8 cellular contexts compared by ENCODE assay signal in genomic region chr7:98210513-98211220, GRCh38. TPM values are rescaled to one million over a fixed set of nuclear protein-coding genes. Genes with fewer than 3 reads are reported as not detected.
DNase-seq lines count a peak whose midpoint lies in the region; ATAC-seq, FAIRE-seq and TF ChIP-seq lines count a peak whose summit lies in the region.

No MANE protein-coding gene starts in this region.

- H3K27me3 ChIP-seq in gastrocnemius medialis: peaks cover 6 to 13% (median 11%) of the 10 kb centered on the region in 3 donors
- H3K27me3 ChIP-seq in HAP-1 (ENCODE audit: low read depth): no peaks in the 10 kb centered on the region

- H3K36me3 ChIP-seq in gastrocnemius medialis (peaks cover 0 to 18% of the 10 kb centered on the region in 2 donors), HAP-1 (replicated peaks) (peaks cover 3% of the 10 kb centered on the region; the same call in 1 of the 2 replicates)

- no peak for FAIRE-seq in frontal cortex (lab: Jason Lieb, UNC)

- no peaks in the 10 kb centered on the region for H3K9me3 ChIP-seq in gastrocnemius medialis
- H3K9me3 ChIP-seq in HAP-1: no peaks in the 10 kb centered on the region

- intact Hi-C loops in gastrocnemius medialis (cut with DNase I; ENCODE audit: low total_unique reads): no loop called here

- TF ChIP-seq POLR2A in gastrocnemius medialis (IDR thresholded peaks at IDR 0.05): no peak

- no peak for TF ChIP-seq CTCF in gastrocnemius medialis (IDR thresholded peaks at IDR 0.05 in 4 of 5, conservative IDR thresholded peaks at IDR 0.05 in 1 of 5)

- H3K4me1 ChIP-seq in gastrocnemius medialis (peaks cover 0 to 4% of the 10 kb centered on the region in 2 donors), HAP-1 (no peaks in the 10 kb centered on the region)

- DNase-seq in DMS 273 (lab: John Stamatoyannopoulos, UW; ENCODE audit: unreplicated experiment) (peak; percentile 72), DMS 273 treated with DMSO at 0.1 percent for 48 hours (lab: John Stamatoyannopoulos, UW) (no peak), NCI-H2227 treated with DMSO at 0.1 percent for 48 hours (lab: John Stamatoyannopoulos, UW) (peak; percentile 35), frontal cortex (ENCODE audit: low spot score in 2 of 2) (peak; percentile 50 to 74), gastrocnemius medialis (peak in 1 of 2 donors; percentile 7), HAP-1 (ENCODE audit: low spot score in 2 of 2) (no peak)

- ATAC-seq in gastrocnemius medialis (no peak), HG02623 (IDR thresholded peaks at IDR 0.05; ENCODE audit: unreplicated experiment) (no peak), GM19397 (IDR thresholded peaks at IDR 0.05; ENCODE audit: unreplicated experiment) (no peak)

- in situ Hi-C loops in gastrocnemius medialis (cut with MboI; ENCODE audit: low sequenced_read_pairs in 4 of 4) (no loop called here), HAP-1 (cut with MboI; ENCODE audit: low sequenced_read_pairs) (no loop called here)

- H3K4me3 ChIP-seq in gastrocnemius medialis: peak overlapping the region in 3 of 4 donors; percentile 35 to 46 (median 36)
- H3K4me3 ChIP-seq in HAP-1: no peak overlapping the region

- H3K27ac ChIP-seq in gastrocnemius medialis: no peak overlapping the region

RNA-seq across cellular contexts. Expression of gene BHLHA15, which starts 0.6 kb away (rescaled TPM):
- total RNA-seq in frontal cortex (8.6 TPM), gastrocnemius medialis (1 to 10 TPM in 3 of 4 donors, not detected in 1; 1.6 to 2.1 (median 1.8) TPM)

RNA-seq across cellular contexts. Expression of gene TECPR1, which starts 41.4 kb away (rescaled TPM):
- total RNA-seq in frontal cortex (25.3 TPM), gastrocnemius medialis (10 to 100 TPM; 16.0 to 59.6 (median 33.9) TPM)

Comparison
In these comparisons a context has a peak if more than half of its experiments do, and no peak if none do; other contexts are left out.
1. DNase-seq: peak in DMS 273 (single experiment), NCI-H2227 treated with DMSO at 0.1 percent for 48 hours (single experiment) and frontal cortex (2 of 2); none in DMS 273 treated with DMSO at 0.1 percent for 48 hours (single experiment) and HAP-1 (0 of 2).